18 cellular contexts compared by ENCODE assay signal in the genomic region with DNA sequence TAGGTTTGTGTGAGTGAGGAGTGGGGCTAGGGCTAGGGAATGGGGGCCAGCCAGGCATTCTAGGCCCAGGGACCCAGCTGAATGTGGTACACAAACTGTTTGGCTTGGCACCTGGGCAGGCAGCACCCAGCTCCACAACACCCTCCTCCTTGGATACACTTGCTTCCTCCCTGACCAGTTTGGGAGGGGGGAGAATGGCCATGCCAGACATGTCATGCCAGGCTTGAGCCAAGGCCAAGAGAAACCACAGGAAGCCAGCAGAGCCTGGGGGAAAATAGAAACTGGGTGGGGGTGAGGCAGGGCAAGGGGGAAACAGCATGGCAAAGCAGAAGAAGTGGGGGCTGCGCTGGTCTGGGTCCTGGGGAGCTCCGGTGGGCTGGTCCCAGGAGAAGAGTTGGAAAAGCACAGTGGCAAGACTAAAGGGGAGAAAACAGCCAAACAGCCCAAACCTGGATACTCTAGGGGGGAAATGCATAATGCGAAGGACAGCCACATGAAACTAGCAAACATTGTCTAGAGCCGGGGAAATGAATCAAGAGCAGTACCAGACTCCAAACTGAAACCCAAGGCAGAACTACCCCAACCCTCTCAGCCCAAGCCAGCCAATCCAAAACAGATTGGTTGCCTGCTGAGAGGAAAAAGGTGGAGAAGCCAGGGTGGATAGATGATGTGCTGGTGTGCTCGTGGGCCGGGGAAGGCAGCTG. TPM values are rescaled to one million over a fixed set of nuclear protein-coding genes. Genes with fewer than 3 reads are reported as not detected.
DNase-seq lines count a peak whose midpoint lies in the region; ATAC-seq, FAIRE-seq and TF ChIP-seq lines count a peak whose summit lies in the region.
"Had no signal": no experiment of that assay in that cellular context is flagged by ENCODE, and none has a peak within 500 bp of the region (broad histone marks: within the 10 kb centered on the region; RNA-seq: fewer than 3 reads in every experiment).

No MANE protein-coding gene starts in this region.

- H3K27ac Mint-ChIP-seq in MCF 10A (ENCODE audit: low read depth, unreplicated experiment), result peak overlapping the region; percentile 14
- H3K27ac Mint-ChIP-seq: activated naive CD4-positive, alpha-beta T cell treated with anti-CD3 and anti-CD28 coated beads, Interleukin-2, amount 50 U/mL, for 72 hours had no signal

- no TSS peak for BruUV-seq in MCF 10A (replicated peaks; lab: Mats Ljungman, UMichigan)

- DNase-seq in cardiac septum (ENCODE audit: low spot score) (peak; percentile 74), Right ventricle myocardium inferior (ENCODE audit: missing footprints) (no peak), MCF 10A (ENCODE audit: unreplicated experiment) (peak; percentile 83), kidney tubule cell (ENCODE audit: low spot score) (peak; percentile 48), T-helper 9 cell (no peak), NCI-H2227 (lab: John Stamatoyannopoulos, UW; ENCODE audit: unreplicated experiment) (no peak), frontal cortex (ENCODE audit: low spot score in 2 of 2) (no peak), dermis blood vessel endothelial cell (no peak)
- DNase-seq: activated CD4-positive, CD25-positive, alpha-beta regulatory T cell treated with anti-CD3 and anti-CD28 coated beads, Interleukin-2, amount 50 U/mL, for 72 hours; cerebellar nuclear complex; glutamatergic neuron; kidney glomerular epithelial cell; stimulated activated CD4-positive, alpha-beta T cell treated with anti-CD3 and anti-CD28 coated beads, Interleukin-4, amount 100 ng/mL, for 24 hours; uterus had no signal

- no peak for ATAC-seq in Right ventricle myocardium inferior
- ATAC-seq: activated naive CD4-positive, alpha-beta T cell treated with anti-CD3 and anti-CD28 coated beads, Interleukin-2, amount 50 U/mL, for 72 hours; stimulated activated effector memory CD8-positive, alpha-beta T cell treated with anti-CD3 and anti-CD28 coated beads, Interleukin-12 subunit alpha, Interleukin-12 subunit beta, amount 100 ng/mL, for 72 hours had no signal

- TF ChIP-seq CTCF in MCF 10A (IDR thresholded peaks at IDR 0.05; ENCODE audit: unreplicated experiment), result no peak

- CTCF ChIA-PET in MCF 10A (lab: Yijun Ruan, JAX), result interaction anchor here (0.6 to 2.1 kb wide), 14 partner anchors 9 to 760 kb away, joined by 3 to 9 read pairs (median 3); no protein-coding TSS in a partner anchor

- peak overlapping the region; percentile 12 for H3K4me3 Mint-ChIP-seq in MCF 10A (ENCODE audit: unreplicated experiment)
- H3K4me3 Mint-ChIP-seq: stimulated activated effector memory CD8-positive, alpha-beta T cell treated with anti-CD3 and anti-CD28 coated beads, Interleukin-12 subunit alpha, Interleukin-12 subunit beta, amount 100 ng/mL, for 72 hours had no signal

- H3K27me3 Mint-ChIP-seq in MCF 10A (ENCODE audit: insufficient read depth, unreplicated experiment), result no peaks in the 10 kb centered on the region

- POLR2A ChIA-PET in MCF 10A (lab: Yijun Ruan, JAX), result interaction anchor here (0.7 to 2.4 kb wide), 7 partner anchors 9 to 286 kb away, joined by 3 to 12 read pairs (median 3); a partner anchor contains a TSS

- no peaks in the 10 kb centered on the region for H3K9me3 Mint-ChIP-seq in MCF 10A (ENCODE audit: unreplicated experiment)
- H3K9me3 Mint-ChIP-seq: activated naive CD4-positive, alpha-beta T cell treated with anti-CD3 and anti-CD28 coated beads, Interleukin-2, amount 50 U/mL, for 72 hours; stimulated activated effector memory CD8-positive, alpha-beta T cell treated with anti-CD3 and anti-CD28 coated beads, Interleukin-12 subunit alpha, Interleukin-12 subunit beta, amount 100 ng/mL, for 72 hours had no signal

- peaks cover 33% of the 10 kb centered on the region for H3K4me1 Mint-ChIP-seq in MCF 10A (ENCODE audit: insufficient read depth, unreplicated experiment)

- FAIRE-seq in frontal cortex (lab: Jason Lieb, UNC), result no peak
- FAIRE-seq: GM18507 had no signal

- H3K36me3 Mint-ChIP-seq in MCF 10A (ENCODE audit: insufficient read depth, unreplicated experiment), result no peaks in the 10 kb centered on the region
- H3K36me3 Mint-ChIP-seq: activated naive CD4-positive, alpha-beta T cell treated with anti-CD3 and anti-CD28 coated beads, Interleukin-2, amount 50 U/mL, for 72 hours; stimulated activated effector memory CD8-positive, alpha-beta T cell treated with anti-CD3 and anti-CD28 coated beads, Interleukin-12 subunit alpha, Interleukin-12 subunit beta, amount 100 ng/mL, for 72 hours had no signal

- intact Hi-C loops in cardiac septum (cut with DNase I) (no loop called here), Right ventricle myocardium inferior (cut with DNase I) (no loop called here), MCF 10A (cut with micrococcal nuclease) (no loop called here)

RNA-seq across cellular contexts. Expression of a gene that starts 47.9 kb away (rescaled TPM):
- 0.86 TPM for total RNA-seq in cardiac septum
- 4.1 TPM for total RNA-seq in Right ventricle myocardium inferior
- 0.32 and 0.56 TPM in 2 replicates for total RNA-seq in MCF 10A (2022)
- 0.41 TPM for total RNA-seq in frontal cortex
- not detected in 2 replicates for total RNA-seq in dermis blood vessel endothelial cell
- total RNA-seq: OCI-LY7 had no signal

Comparison
In these comparisons a context has a peak if more than half of its experiments do, and no peak if none do; other contexts are left out.
1. DNase-seq: peak in cardiac septum (single experiment), MCF 10A (single experiment) and kidney tubule cell (single experiment); none in Right ventricle myocardium inferior (single experiment), T-helper 9 cell (single experiment), NCI-H2227 (single experiment), frontal cortex (0 of 2) and dermis blood vessel endothelial cell (single experiment).